9 cellular contexts compared by ENCODE assay signal in the genomic region with DNA sequence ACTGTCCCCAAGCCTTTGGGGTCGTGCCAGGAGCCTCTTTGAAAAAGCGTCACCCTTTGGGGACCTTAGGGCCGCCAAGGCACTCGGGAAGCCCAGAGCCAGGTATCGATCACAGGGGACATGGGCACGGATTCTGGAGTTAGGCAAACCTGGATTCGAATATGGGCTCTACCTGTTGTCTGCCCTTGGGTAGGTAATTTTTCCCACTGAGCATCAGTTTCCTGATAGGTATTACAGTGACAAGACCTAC. TPM values are rescaled to one million over a fixed set of nuclear protein-coding genes. Genes with fewer than 3 reads are reported as not detected.
A peak's percentile ranks its signal among the peaks of the same experiment; 100 is the strongest.
DNase-seq lines count a peak whose midpoint lies in the region; ATAC-seq, FAIRE-seq and TF ChIP-seq lines count a peak whose summit lies in the region.
"Had no signal": no experiment of that assay in that cellular context is flagged by ENCODE, and none has a peak within 500 bp of the region (broad histone marks: within the 10 kb centered on the region; RNA-seq: fewer than 3 reads in every experiment).

No MANE protein-coding gene starts in this region.

- H3K9ac ChIP-seq in IMR-90 (ENCODE audit: low read depth, low read length) (no peak overlapping the region), endodermal cell (ENCODE audit: extremely low read depth, low read length, poor library complexity, severe bottlenecking) (no peak overlapping the region)

- no peak for FAIRE-seq in A549 (lab: Jason Lieb, UNC)

- TF ChIP-seq CTCF in A549 (IDR thresholded peaks at IDR 0.05) (no peak), IMR-90 (conservative IDR thresholded peaks at IDR 0.05; ENCODE audit: low read depth, low read length) (no peak), endodermal cell (conservative IDR thresholded peaks at IDR 0.05) (no peak), neural crest cell (conservative IDR thresholded peaks at IDR 0.05) (no peak)

- no peaks in the 10 kb centered on the region; the same call in 1 of the 2 replicates for H4K20me1 ChIP-seq in IMR-90 (ENCODE audit: insufficient read depth, low read length)

- no peak for TF ChIP-seq RAD21 in A549 (conservative IDR thresholded peaks at IDR 0.05 in 1 of 2, IDR thresholded peaks at IDR 0.05 in 1 of 2)
- no peak for TF ChIP-seq RAD21 in IMR-90 (IDR thresholded peaks at IDR 0.05; ENCODE audit: low read length)

- no peaks in the 10 kb centered on the region for H3K9me1 ChIP-seq in IMR-90 (ENCODE audit: insufficient read depth, low read length)

- H3K4me1 ChIP-seq in A549: peaks cover 16% of the 10 kb centered on the region
- H3K4me1 ChIP-seq in IMR-90 (ENCODE audit: control insufficient read depth, insufficient read depth, low read length): peaks cover 8% of the 10 kb centered on the region; the same call in 1 of the 2 replicates
- H3K4me1 ChIP-seq in endodermal cell (ENCODE audit: control insufficient read depth, insufficient read depth, low read length): peaks cover 4% of the 10 kb centered on the region

- H3K27ac ChIP-seq in A549: peak overlapping the region in 1 of 2 experiments; percentile 81; a peak in 2 of 6 replicates
- no peak overlapping the region for H3K27ac ChIP-seq in IMR-90 (ENCODE audit: insufficient read depth, low read length)
- no peak overlapping the region for H3K27ac ChIP-seq in endodermal cell (ENCODE audit: low read depth, low read length)

- H3K18ac ChIP-seq in IMR-90 (ENCODE audit: low read depth, low read length): no peak overlapping the region

- TF ChIP-seq POLR2A in A549 (IDR thresholded peaks at IDR 0.05; ENCODE audit: low read length) (no peak), IMR-90 (IDR thresholded peaks at IDR 0.05; ENCODE audit: low read depth, low read length) (no peak)

- peak overlapping the region; percentile 100 for H3K4me2 ChIP-seq in A549
- peak overlapping the region; percentile 90 for H3K4me2 ChIP-seq in IMR-90 (ENCODE audit: low read depth, low read length)

- H3K36me3 Mint-ChIP-seq in endodermal cell (ENCODE audit: low read depth) (peaks cover 21% of the 10 kb centered on the region), neural crest cell (ENCODE audit: low read depth) (no peaks in the 10 kb centered on the region)
- H3K36me3 Mint-ChIP-seq in activated T-helper 2 cell treated with anti-CD3 and anti-CD28 coated beads, Interferon-gamma antibody, Interleukin-2, Interleukin-4, amounts not matched to agents 10 μg/mL and 5 μg/mL and 100 μg/mL, durations not matched to agents 14 hours and 24 hours and 36 hours (ENCODE audit: low read depth): no peaks in the 10 kb centered on the region

- H2AK9ac ChIP-seq in IMR-90 (replicated peaks; ENCODE audit: low read depth, low read length, poor library complexity): no peak overlapping the region

- H2BK5ac ChIP-seq in IMR-90 (ENCODE audit: low read depth, low read length, poor library complexity, severe bottlenecking): no peak overlapping the region

- CTCF ChIA-PET in A549 (lab: Yijun Ruan, JAX) (interaction anchor here (1.0 to 5.0 kb wide), 6 partner anchors 10 to 150 kb away, joined by 3 to 19 read pairs (median 8); a partner anchor contains a TSS), IMR-90 (lab: Yijun Ruan, JAX) (no interaction called here)

- H4K5ac ChIP-seq in IMR-90 (ENCODE audit: low read depth, low read length): no peak overlapping the region

- no peak overlapping the region for H3K4ac ChIP-seq in IMR-90 (ENCODE audit: low read depth, low read length)

- peak overlapping the region; percentile 76 for H3K4me3 ChIP-seq in A549
- peak overlapping the region; percentile 79 for H3K4me3 ChIP-seq in IMR-90 (ENCODE audit: insufficient read depth, low read depth, low read length)
- peak overlapping the region; percentile 84 for H3K4me3 ChIP-seq in endodermal cell (ENCODE audit: low read length)

- no peak for ATAC-seq in A549
- ATAC-seq in IMR-90 (ENCODE audit: low read depth): no peak

- DNase-seq in A549 (ENCODE audit: low read depth in 1 of 2, low spot score in 1 of 2): no peak
- DNase-seq in IMR-90: no peak
- no peak for DNase-seq in endodermal cell
- DNase-seq in neural crest cell (ENCODE audit: low read depth, low spot score): no peak
- DNase-seq in AG20443 (ENCODE audit: low spot score): no peak
- DNase-seq in Ammon's horn (ENCODE audit: low spot score): no peak
- no peak for DNase-seq in NCI-H1694 treated with DMSO at 0.1 percent for 48 hours (lab: John Stamatoyannopoulos, UW)
- no peak for DNase-seq in activated T-helper 2 cell treated with anti-CD3 and anti-CD28 coated beads, Interferon-gamma antibody, Interleukin-2, Interleukin-4, amounts not matched to agents 10 μg/mL and 5 μg/mL and 100 μg/mL, durations not matched to agents 14 hours and 24 hours and 36 hours (ENCODE audit: low spot score)
- DNase-seq: NCI-H524 treated with DMSO at 0.1 percent for 48 hours had no signal

- H3K9me3 ChIP-seq in A549 (no peaks in the 10 kb centered on the region), IMR-90 (ENCODE audit: control insufficient read depth, insufficient read depth, low read length) (no peaks in the 10 kb centered on the region), endodermal cell (ENCODE audit: control insufficient read depth, low read length) (no peaks in the 10 kb centered on the region)

- H3K27ac Mint-ChIP-seq in endodermal cell: no peak overlapping the region
- no peak overlapping the region for H3K27ac Mint-ChIP-seq in neural crest cell (ENCODE audit: unreplicated experiment)
- H3K27ac Mint-ChIP-seq in activated T-helper 2 cell treated with anti-CD3 and anti-CD28 coated beads, Interferon-gamma antibody, Interleukin-2, Interleukin-4, amounts not matched to agents 10 μg/mL and 5 μg/mL and 100 μg/mL, durations not matched to agents 14 hours and 24 hours and 36 hours: no peak overlapping the region

- no peak overlapping the region for H4K91ac ChIP-seq in IMR-90 (ENCODE audit: insufficient read depth, low read depth, low read length)

- 39% methylated on average over 7 of the region's 7 CpGs for WGBS in A549 (ENCODE audit: missing lambda C conversion rate)
- WGBS in IMR-90 (ENCODE audit: extremely low coverage in 2 of 2, insufficient read length in 1 of 2), 2 experiments: 0% methylated on average over 1 of the region's 7 CpGs; no CpG with 5 or more reads in 1 of the 2 experiments
- WGBS in endodermal cell (ENCODE audit: insufficient coverage in 1 of 2, insufficient read length in 1 of 2), 2 experiments: 50 to 58% methylated on average over 3 to 7 of the region's 7 CpGs

- H3K14ac ChIP-seq in IMR-90 (replicated peaks; ENCODE audit: low read depth, low read length): no peak overlapping the region

- H3K27me3 ChIP-seq in IMR-90 (ENCODE audit: control insufficient read depth, insufficient read depth, low read length) (no peaks in the 10 kb centered on the region), endodermal cell (ENCODE audit: control insufficient read depth, insufficient read depth, low read length, poor library complexity, severe bottlenecking) (peaks cover 26% of the 10 kb centered on the region)

- TF ChIP-seq EP300 in A549 (IDR thresholded peaks at IDR 0.05): no peak

- H3K9me3 Mint-ChIP-seq in endodermal cell (no peaks in the 10 kb centered on the region), neural crest cell (no peaks in the 10 kb centered on the region)
- H3K9me3 Mint-ChIP-seq in activated T-helper 2 cell treated with anti-CD3 and anti-CD28 coated beads, Interferon-gamma antibody, Interleukin-2, Interleukin-4, amounts not matched to agents 10 μg/mL and 5 μg/mL and 100 μg/mL, durations not matched to agents 14 hours and 24 hours and 36 hours: no peaks in the 10 kb centered on the region

- no peak overlapping the region for H2AK5ac ChIP-seq in IMR-90 (ENCODE audit: low read depth, low read length)

- POLR2A ChIA-PET in A549 (lab: Yijun Ruan, JAX) (interaction anchor here (0.6 to 1.2 kb wide), 4 partner anchors 9 to 134 kb away, joined by 3 read pairs; a partner anchor contains a TSS), IMR-90 (lab: Charles Lee; ENCODE audit: unreplicated experiment) (no interaction called here)

- in situ Hi-C loops in IMR-90 (cut with MboI; ENCODE audit: low sequenced_read_pairs): no loop called here

- no peak overlapping the region for H3K23ac ChIP-seq in IMR-90 (ENCODE audit: low read depth, low read length)

- H2BK120ac ChIP-seq in IMR-90 (ENCODE audit: low read depth, low read length): no peak overlapping the region

- H2BK15ac ChIP-seq in IMR-90 (ENCODE audit: low read depth, low read length): no peak overlapping the region

- no peaks in the 10 kb centered on the region for H3K79me1 ChIP-seq in IMR-90 (ENCODE audit: low read depth in 1 of 2, low read length in 2 of 2)

- no TSS peak for BruUV-seq in IMR-90 (replicated peaks; lab: Mats Ljungman, UMichigan)

- no peak overlapping the region for H4K8ac ChIP-seq in IMR-90 (ENCODE audit: low read depth in 2 of 2, low read length in 2 of 2)

- dilution Hi-C loops in IMR-90 (cut with HindIII; ENCODE audit: low sequenced_read_pairs, unreplicated experiment): no loop called here

- H3K4me3 Mint-ChIP-seq in endodermal cell (peak overlapping the region; percentile 70), neural crest cell (peak overlapping the region; percentile 82)
- no peak overlapping the region for H3K4me3 Mint-ChIP-seq in activated T-helper 2 cell treated with anti-CD3 and anti-CD28 coated beads, Interferon-gamma antibody, Interleukin-2, Interleukin-4, amounts not matched to agents 10 μg/mL and 5 μg/mL and 100 μg/mL, durations not matched to agents 14 hours and 24 hours and 36 hours (ENCODE audit: low read depth)

- H3K36me3 ChIP-seq in IMR-90 (ENCODE audit: control insufficient read depth, insufficient read depth, low read length) (no peaks in the 10 kb centered on the region), endodermal cell (ENCODE audit: control insufficient read depth, insufficient read depth, low read length) (no peaks in the 10 kb centered on the region)

- H3K4me1 Mint-ChIP-seq in endodermal cell: no peaks in the 10 kb centered on the region
- peaks cover 16% of the 10 kb centered on the region for H3K4me1 Mint-ChIP-seq in neural crest cell
- H3K4me1 Mint-ChIP-seq in activated T-helper 2 cell treated with anti-CD3 and anti-CD28 coated beads, Interferon-gamma antibody, Interleukin-2, Interleukin-4, amounts not matched to agents 10 μg/mL and 5 μg/mL and 100 μg/mL, durations not matched to agents 14 hours and 24 hours and 36 hours (ENCODE audit: low read depth): peaks cover 2% of the 10 kb centered on the region

- intact Hi-C loops in IMR-90 (cut with micrococcal nuclease): no loop called here
- intact Hi-C loops in activated T-helper 2 cell treated with anti-CD3 and anti-CD28 coated beads, Interferon-gamma antibody, Interleukin-2, Interleukin-4, amounts not matched to agents 10 μg/mL and 5 μg/mL and 100 μg/mL, durations not matched to agents 14 hours and 24 hours and 36 hours (cut with micrococcal nuclease): no loop called here

- H3K27me3 Mint-ChIP-seq in endodermal cell (ENCODE audit: insufficient read depth) (peaks cover 52% of the 10 kb centered on the region), neural crest cell (ENCODE audit: low read depth) (peaks cover 16% of the 10 kb centered on the region)
- peaks cover 19% of the 10 kb centered on the region for H3K27me3 Mint-ChIP-seq in activated T-helper 2 cell treated with anti-CD3 and anti-CD28 coated beads, Interferon-gamma antibody, Interleukin-2, Interleukin-4, amounts not matched to agents 10 μg/mL and 5 μg/mL and 100 μg/mL, durations not matched to agents 14 hours and 24 hours and 36 hours (ENCODE audit: low read depth)

- no peak overlapping the region for H2BK20ac ChIP-seq in IMR-90 (ENCODE audit: low read depth, low read length)

- H3K56ac ChIP-seq in IMR-90 (ENCODE audit: extremely low read depth, insufficient read depth, low read length): no peak overlapping the region

- H2AFZ ChIP-seq in IMR-90 (replicated peaks; ENCODE audit: low read length, poor library complexity): peak overlapping the region; percentile 98

RNA-seq across cellular contexts. Expression of a gene that starts 9.3 kb away (rescaled TPM):
- polyA plus RNA-seq in A549 (2011; rRNA removed) (0.31 and 0.33 TPM in 2 replicates), A549 (2017; fragmentation: RNase III; extraction: RNeasy Plus Mini Kit Qiagen cat#74134 plus additional on column Dnase treatment) (0.26 to 0.42 TPM (median 0.37 TPM) in 3 replicates), IMR-90 (2012; rRNA removed) (2.2 and 3.0 TPM in 2 replicates)
- 0.40 and 0.45 TPM in 2 replicates for polyA plus RNA-seq in A549 (2012; cell fraction: cytosol; rRNA removed)
- 3.2 and 3.3 TPM in 2 replicates for polyA plus RNA-seq in A549 (2012; cell fraction: nucleus; rRNA removed)
- polyA minus RNA-seq in A549 (2011; rRNA and poly(A)+ RNA removed): 0.44 and 0.83 TPM in 2 replicates
- total RNA-seq in IMR-90 (2012; rRNA removed) (under 0.01 and 0.18 TPM in 2 replicates), endodermal cell (1 to 10 TPM; 2.6 to 3.9 TPM), neural crest cell (15.7 and 16.4 TPM in 2 replicates)
- 0.81 and 1.3 TPM in 2 replicates for polyA plus RNA-seq in IMR-90 (2012; cell fraction: cytosol; rRNA removed)
- polyA plus RNA-seq in IMR-90 (2012; cell fraction: nucleus; rRNA removed; ENCODE audit: low replicate concordance): 20.2 and 40.5 TPM in 2 replicates
- 9.6 TPM for polyA plus RNA-seq in endodermal cell (2013, experiment 1 of 2)
- polyA plus RNA-seq in endodermal cell (2013, experiment 2 of 2): 5.3 TPM
- 3.8 and 4.9 TPM in 2 replicates for total RNA-seq in activated T-helper 2 cell treated with anti-CD3 and anti-CD28 coated beads, Interferon-gamma antibody, Interleukin-2, Interleukin-4, amounts not matched to agents 10 μg/mL and 5 μg/mL and 100 μg/mL, durations not matched to agents 14 hours and 24 hours and 36 hours

RNA-seq across cellular contexts. Expression of a gene that starts 9.5 kb away (rescaled TPM):
- polyA plus RNA-seq in A549 (2011; rRNA removed) (9.0 and 10.2 TPM in 2 replicates), A549 (2017; fragmentation: RNase III; extraction: RNeasy Plus Mini Kit Qiagen cat#74134 plus additional on column Dnase treatment) (11.8 to 15.1 TPM (median 14.8 TPM) in 3 replicates), IMR-90 (2012; rRNA removed) (115 and 147 TPM in 2 replicates)
- 13.2 and 20.6 TPM in 2 replicates for polyA plus RNA-seq in A549 (2012; cell fraction: cytosol; rRNA removed)
- polyA plus RNA-seq in A549 (2012; cell fraction: nucleus; rRNA removed): 25.5 and 46.9 TPM in 2 replicates
- polyA minus RNA-seq in A549 (2011; rRNA and poly(A)+ RNA removed): 4.2 and 6.5 TPM in 2 replicates
- total RNA-seq in IMR-90 (2012; rRNA removed) (24.0 and 27.2 TPM in 2 replicates), endodermal cell (10 to 100 TPM; 51.2 to 54.0 TPM), neural crest cell (27.0 and 30.0 TPM in 2 replicates)
- 108 and 204 TPM in 2 replicates for polyA plus RNA-seq in IMR-90 (2012; cell fraction: cytosol; rRNA removed)
- 37.3 and 118 TPM in 2 replicates for polyA plus RNA-seq in IMR-90 (2012; cell fraction: nucleus; rRNA removed; ENCODE audit: low replicate concordance)
- polyA plus RNA-seq in endodermal cell (2013, experiment 1 of 2): 26.1 TPM
- 31.2 TPM for polyA plus RNA-seq in endodermal cell (2013, experiment 2 of 2)
- 40.2 and 41.9 TPM in 2 replicates for total RNA-seq in activated T-helper 2 cell treated with anti-CD3 and anti-CD28 coated beads, Interferon-gamma antibody, Interleukin-2, Interleukin-4, amounts not matched to agents 10 μg/mL and 5 μg/mL and 100 μg/mL, durations not matched to agents 14 hours and 24 hours and 36 hours

RNA-seq across cellular contexts. Expression of a gene that starts 18.2 kb away (rescaled TPM):
- polyA plus RNA-seq in A549 (2011; rRNA removed): 14.4 and 15.6 TPM in 2 replicates
- polyA plus RNA-seq in A549 (2012; cell fraction: cytosol; rRNA removed): 24.0 and 25.3 TPM in 2 replicates
- 77.0 and 87.1 TPM in 2 replicates for polyA plus RNA-seq in A549 (2012; cell fraction: nucleus; rRNA removed)
- 22.2 to 33.8 TPM (median 31.8 TPM) in 3 replicates for polyA plus RNA-seq in A549 (2017; fragmentation: RNase III; extraction: RNeasy Plus Mini Kit Qiagen cat#74134 plus additional on column Dnase treatment)
- polyA minus RNA-seq in A549 (2011; rRNA and poly(A)+ RNA removed): 24.1 and 32.6 TPM in 2 replicates
- 21.4 and 21.5 TPM in 2 replicates for total RNA-seq in IMR-90 (2012; rRNA removed)
- polyA plus RNA-seq in IMR-90 (2012; rRNA removed): 51.2 and 51.8 TPM in 2 replicates
- 55.5 and 61.7 TPM in 2 replicates for polyA plus RNA-seq in IMR-90 (2012; cell fraction: cytosol; rRNA removed)
- 203 and 301 TPM in 2 replicates for polyA plus RNA-seq in IMR-90 (2012; cell fraction: nucleus; rRNA removed; ENCODE audit: low replicate concordance)
- total RNA-seq in endodermal cell: 100 to 1,000 TPM; 156 to 162 TPM
- polyA plus RNA-seq in endodermal cell (2013, experiment 1 of 2): 93.4 TPM
- 95.4 TPM for polyA plus RNA-seq in endodermal cell (2013, experiment 2 of 2)
- total RNA-seq in neural crest cell: 122 and 123 TPM in 2 replicates
- total RNA-seq in activated T-helper 2 cell treated with anti-CD3 and anti-CD28 coated beads, Interferon-gamma antibody, Interleukin-2, Interleukin-4, amounts not matched to agents 10 μg/mL and 5 μg/mL and 100 μg/mL, durations not matched to agents 14 hours and 24 hours and 36 hours: 0.37 and 0.59 TPM in 2 replicates

RNA-seq across cellular contexts. Expression of a gene that starts 19.0 kb away (rescaled TPM):
- polyA plus RNA-seq in A549 (2011; rRNA removed): 0.49 and 0.83 TPM in 2 replicates
- 0.54 and 0.75 TPM in 2 replicates for polyA plus RNA-seq in A549 (2012; cell fraction: cytosol; rRNA removed)
- 4.5 and 6.0 TPM in 2 replicates for polyA plus RNA-seq in A549 (2012; cell fraction: nucleus; rRNA removed)
- polyA plus RNA-seq in A549 (2017; fragmentation: RNase III; extraction: RNeasy Plus Mini Kit Qiagen cat#74134 plus additional on column Dnase treatment): 0.35 to 0.83 TPM (median 0.72 TPM) in 3 replicates
- 0.17 TPM in 1 of 2 replicates, not detected in the other for polyA minus RNA-seq in A549 (2011; rRNA and poly(A)+ RNA removed)
- not detected in 2 replicates for total RNA-seq in IMR-90 (2012; rRNA removed)
- polyA plus RNA-seq in IMR-90 (2012; rRNA removed): 0.80 and 0.96 TPM in 2 replicates
- polyA plus RNA-seq in IMR-90 (2012; cell fraction: cytosol; rRNA removed): 0.16 and 0.26 TPM in 2 replicates
- polyA plus RNA-seq in IMR-90 (2012; cell fraction: nucleus; rRNA removed; ENCODE audit: low replicate concordance): 5.6 and 14.6 TPM in 2 replicates
- total RNA-seq in endodermal cell: 1 to 10 TPM in 1 of 2 donors, under 1 TPM in 1; 0.48 to 1.5 TPM
- 0.61 TPM for polyA plus RNA-seq in endodermal cell (2013, experiment 1 of 2)
- polyA plus RNA-seq in endodermal cell (2013, experiment 2 of 2): 0.75 TPM
- total RNA-seq in neural crest cell: 0.50 TPM in 1 of 2 replicates, not detected in the other
- total RNA-seq in activated T-helper 2 cell treated with anti-CD3 and anti-CD28 coated beads, Interferon-gamma antibody, Interleukin-2, Interleukin-4, amounts not matched to agents 10 μg/mL and 5 μg/mL and 100 μg/mL, durations not matched to agents 14 hours and 24 hours and 36 hours: not detected in 2 replicates

RNA-seq across cellular contexts. Expression of a gene that starts 38.8 kb away (rescaled TPM):
- 0.04 and 0.13 TPM in 2 replicates for polyA plus RNA-seq in A549 (2011; rRNA removed)
- polyA plus RNA-seq in A549 (2012; cell fraction: cytosol; rRNA removed): 0.01 and 0.05 TPM in 2 replicates
- polyA plus RNA-seq in A549 (2012; cell fraction: nucleus; rRNA removed): 0.17 and 0.33 TPM in 2 replicates
- 0.07 to 0.08 TPM in 2 of 3 replicates, not detected in the other for polyA plus RNA-seq in A549 (2017; fragmentation: RNase III; extraction: RNeasy Plus Mini Kit Qiagen cat#74134 plus additional on column Dnase treatment)
- polyA minus RNA-seq in A549 (2011; rRNA and poly(A)+ RNA removed): 0.12 TPM in 1 of 2 replicates, not detected in the other
- total RNA-seq in IMR-90 (2012; rRNA removed): not detected in 2 replicates
- polyA plus RNA-seq in IMR-90 (2012; rRNA removed): 0.10 TPM in 1 of 2 replicates, not detected in the other
- not detected in 2 replicates for polyA plus RNA-seq in IMR-90 (2012; cell fraction: cytosol; rRNA removed)
- 0.16 and 0.33 TPM in 2 replicates for polyA plus RNA-seq in IMR-90 (2012; cell fraction: nucleus; rRNA removed; ENCODE audit: low replicate concordance)
- total RNA-seq in endodermal cell: under 1 TPM; 0.29 to 1.00 TPM
- 2.0 TPM for polyA plus RNA-seq in endodermal cell (2013, experiment 1 of 2)
- 1.4 TPM for polyA plus RNA-seq in endodermal cell (2013, experiment 2 of 2)
- 1.0 and 1.5 TPM in 2 replicates for total RNA-seq in neural crest cell
- not detected in 2 replicates for total RNA-seq in activated T-helper 2 cell treated with anti-CD3 and anti-CD28 coated beads, Interferon-gamma antibody, Interleukin-2, Interleukin-4, amounts not matched to agents 10 μg/mL and 5 μg/mL and 100 μg/mL, durations not matched to agents 14 hours and 24 hours and 36 hours

Comparison
In these comparisons a context has a peak if more than half of its experiments do, and no peak if none do; other contexts are left out.
1. RNA of a gene that starts 18.2 kb away (total RNA-seq): 156 to 162 TPM in endodermal cell, 122 to 123 TPM in neural crest cell and 21.4 to 21.5 TPM in IMR-90; 0.37 to 0.59 TPM in activated T-helper 2 cell treated with anti-CD3 and anti-CD28 coated beads, Interferon-gamma antibody, Interleukin-2, Interleukin-4, amounts not matched to agents 10 μg/mL and 5 μg/mL and 100 μg/mL, durations not matched to agents 14 hours and 24 hours and 36 hours; every median in the first group is over 10 times any median in the second.
2. Peak in every context shown above with its lines, with median percentiles within 50 percentile points of each other: H3K4me3 ChIP-seq.